14 cellular contexts compared by ENCODE assay signal in genomic region chr6:133368664-133369063, GRCh38.
A peak's percentile ranks its signal among the peaks of the same experiment; 100 is the strongest.
DNase-seq lines count a peak whose midpoint lies in the region; ATAC-seq and TF ChIP-seq lines count a peak whose summit lies in the region.
"Had no signal": no experiment of that assay in that cellular context is flagged by ENCODE, and none has a peak within 500 bp of the region (broad histone marks: within the 10 kb centered on the region; RNA-seq: fewer than 3 reads in every experiment).

No MANE protein-coding gene starts in this region.

- no peak overlapping the region for H2BK20ac ChIP-seq in IMR-90 (ENCODE audit: low read depth, low read length)

- no peaks in the 10 kb centered on the region; the same call in 1 of the 2 replicates for H3K9me1 ChIP-seq in IMR-90 (ENCODE audit: insufficient read depth, low read length)

- H3K4me2 ChIP-seq in IMR-90 (ENCODE audit: low read depth, low read length): peak overlapping the region; percentile 1; the same call in 1 of the 2 replicates

- no peak overlapping the region for H3K4ac ChIP-seq in IMR-90 (ENCODE audit: low read depth, low read length)

- no peak overlapping the region for H3K18ac ChIP-seq in IMR-90 (ENCODE audit: low read depth, low read length)

- no peak overlapping the region for H3K4me3 Mint-ChIP-seq in endodermal cell
- no peak overlapping the region for H3K4me3 Mint-ChIP-seq in stimulated activated naive B cell treated with anti-CD40 and anti-IgM and Interleukin-4, amounts not matched to agents 10 μg/mL and 1 μg/mL and 100 μg/mL, for 72 hours
- H3K4me3 Mint-ChIP-seq: activated T-helper 1 cell treated with anti-CD3 and anti-CD28 coated beads, Interleukin-12 subunit alpha, Interleukin-12 subunit beta, Interleukin-2, Interleukin-4 antibody, amounts not matched to agents 30 ng/mL and 10 ng/mL and 1 ng/mL, durations not matched to agents 14 hours and 24 hours and 36 hours; naive thymus-derived CD8-positive, alpha-beta T cell; stimulated activated naive CD8-positive, alpha-beta T cell treated with anti-CD3 and anti-CD28 coated beads, Interleukin-15, amount 100 ng/mL, for 72 hours had no signal

- no peak overlapping the region for H2BK15ac ChIP-seq in IMR-90 (ENCODE audit: low read depth, low read length)

- H3K27ac Mint-ChIP-seq in endodermal cell: no peak overlapping the region
- H3K27ac Mint-ChIP-seq in stimulated activated naive B cell treated with anti-CD40 and anti-IgM and Interleukin-4, amounts not matched to agents 10 μg/mL and 1 μg/mL and 100 μg/mL, for 72 hours: no peak overlapping the region
- H3K27ac Mint-ChIP-seq: activated T-helper 1 cell treated with anti-CD3 and anti-CD28 coated beads, Interleukin-12 subunit alpha, Interleukin-12 subunit beta, Interleukin-2, Interleukin-4 antibody, amounts not matched to agents 30 ng/mL and 10 ng/mL and 1 ng/mL, durations not matched to agents 14 hours and 24 hours and 36 hours; naive thymus-derived CD8-positive, alpha-beta T cell; stimulated activated naive CD8-positive, alpha-beta T cell treated with anti-CD3 and anti-CD28 coated beads, Interleukin-15, amount 100 ng/mL, for 72 hours had no signal

- no peak overlapping the region for H3K4me3 ChIP-seq in IMR-90 (ENCODE audit: insufficient read depth, low read depth, low read length)
- no peak overlapping the region for H3K4me3 ChIP-seq in endodermal cell (ENCODE audit: low read length)
- H3K4me3 ChIP-seq: sigmoid colon had no signal

- H3K27me3 ChIP-seq in IMR-90 (ENCODE audit: control insufficient read depth, insufficient read depth, low read length) (no peaks in the 10 kb centered on the region), endodermal cell (ENCODE audit: control insufficient read depth, insufficient read depth, low read length, poor library complexity, severe bottlenecking) (no peaks in the 10 kb centered on the region)
- H3K27me3 ChIP-seq: sigmoid colon had no signal

- no peak overlapping the region for H3K56ac ChIP-seq in IMR-90 (ENCODE audit: extremely low read depth, insufficient read depth, low read length)

- 59% methylated on average over 3 of the region's 5 CpGs; no CpG with 5 or more reads in 1 of the 2 experiments for WGBS in IMR-90 (ENCODE audit: extremely low coverage in 2 of 2, insufficient read length in 1 of 2), 2 experiments
- 88 to 92% methylated on average over 4 to 5 of the region's 5 CpGs for WGBS in endodermal cell (ENCODE audit: insufficient coverage in 1 of 2, insufficient read length in 1 of 2), 2 experiments

- peaks cover 5% of the 10 kb centered on the region for H4K20me1 ChIP-seq in IMR-90 (ENCODE audit: insufficient read depth, low read length)

- ATAC-seq in IMR-90 (ENCODE audit: low read depth): peak; percentile 27
- ATAC-seq in stimulated activated naive B cell treated with anti-CD40 and anti-IgM and Interleukin-4, amounts not matched to agents 10 μg/mL and 1 μg/mL and 100 μg/mL, for 72 hours (replicated peaks): no peak
- no peak for ATAC-seq in HG03460 (IDR thresholded peaks at IDR 0.05; ENCODE audit: unreplicated experiment)
- ATAC-seq: naive thymus-derived CD8-positive, alpha-beta T cell; stimulated activated naive CD8-positive, alpha-beta T cell treated with anti-CD3 and anti-CD28 coated beads, Interleukin-15, amount 100 ng/mL, for 72 hours had no signal

- H3K23ac ChIP-seq in IMR-90 (ENCODE audit: low read depth, low read length): no peak overlapping the region

- no peak overlapping the region for H4K5ac ChIP-seq in IMR-90 (ENCODE audit: low read depth, low read length)

- H3K9me3 Mint-ChIP-seq in endodermal cell: no peaks in the 10 kb centered on the region
- no peaks in the 10 kb centered on the region for H3K9me3 Mint-ChIP-seq in stimulated activated naive B cell treated with anti-CD40 and anti-IgM and Interleukin-4, amounts not matched to agents 10 μg/mL and 1 μg/mL and 100 μg/mL, for 72 hours
- H3K9me3 Mint-ChIP-seq: activated T-helper 1 cell treated with anti-CD3 and anti-CD28 coated beads, Interleukin-12 subunit alpha, Interleukin-12 subunit beta, Interleukin-2, Interleukin-4 antibody, amounts not matched to agents 30 ng/mL and 10 ng/mL and 1 ng/mL, durations not matched to agents 14 hours and 24 hours and 36 hours; naive thymus-derived CD8-positive, alpha-beta T cell; stimulated activated naive CD8-positive, alpha-beta T cell treated with anti-CD3 and anti-CD28 coated beads, Interleukin-15, amount 100 ng/mL, for 72 hours had no signal

- H3K4me1 Mint-ChIP-seq in endodermal cell: peaks cover 11% of the 10 kb centered on the region
- H3K4me1 Mint-ChIP-seq in stimulated activated naive B cell treated with anti-CD40 and anti-IgM and Interleukin-4, amounts not matched to agents 10 μg/mL and 1 μg/mL and 100 μg/mL, for 72 hours: no peaks in the 10 kb centered on the region
- H3K4me1 Mint-ChIP-seq: naive thymus-derived CD8-positive, alpha-beta T cell; stimulated activated naive CD8-positive, alpha-beta T cell treated with anti-CD3 and anti-CD28 coated beads, Interleukin-15, amount 100 ng/mL, for 72 hours had no signal

- no peak overlapping the region for H2AK9ac ChIP-seq in IMR-90 (replicated peaks; ENCODE audit: low read depth, low read length, poor library complexity)

- in situ Hi-C loops in IMR-90 (cut with MboI; ENCODE audit: low sequenced_read_pairs): no loop called here

- H2BK5ac ChIP-seq in IMR-90 (ENCODE audit: low read depth, low read length, poor library complexity, severe bottlenecking): no peak overlapping the region

- no peak overlapping the region for H2BK120ac ChIP-seq in IMR-90 (ENCODE audit: low read depth, low read length)

- POLR2A ChIA-PET in IMR-90 (lab: Charles Lee; ENCODE audit: unreplicated experiment): no interaction called here

- no peaks in the 10 kb centered on the region for H3K27me3 Mint-ChIP-seq in endodermal cell (ENCODE audit: insufficient read depth)
- no peaks in the 10 kb centered on the region for H3K27me3 Mint-ChIP-seq in stimulated activated naive B cell treated with anti-CD40 and anti-IgM and Interleukin-4, amounts not matched to agents 10 μg/mL and 1 μg/mL and 100 μg/mL, for 72 hours
- H3K27me3 Mint-ChIP-seq: stimulated activated naive CD8-positive, alpha-beta T cell treated with anti-CD3 and anti-CD28 coated beads, Interleukin-15, amount 100 ng/mL, for 72 hours had no signal

- no peak overlapping the region for H4K91ac ChIP-seq in IMR-90 (ENCODE audit: insufficient read depth, low read depth, low read length)

- CTCF ChIA-PET in IMR-90 (lab: Yijun Ruan, JAX): interaction anchor here (1.3 kb wide), 1 partner anchor 72 kb away, joined by 4 read pairs; no protein-coding TSS in a partner anchor

- 0 out of 2 replicates have a peak, but pooled peaks have one; percentile 11 for TF ChIP-seq RAD21 in IMR-90 (IDR thresholded peaks at IDR 0.05; ENCODE audit: low read length)

- peak; percentile 51 for DNase-seq in COR-L47 (lab: John Stamatoyannopoulos, UW)
- DNase-seq in IMR-90: peak; percentile 10
- peak; percentile 67 for DNase-seq in NCI-H774 (lab: John Stamatoyannopoulos, UW)
- DNase-seq in endodermal cell: no peak
- no peak for DNase-seq in effector CD8-positive, alpha-beta T cell (lab: John Stamatoyannopoulos, UW)
- DNase-seq in stimulated activated naive B cell treated with anti-CD40 and anti-IgM and Interleukin-4, amounts not matched to agents 10 μg/mL and 1 μg/mL and 100 μg/mL, for 72 hours: no peak
- no peak for DNase-seq in NCI-H524 treated with DMSO at 0.1 percent for 48 hours (lab: John Stamatoyannopoulos, UW)
- DNase-seq: activated CD4-positive, alpha-beta T cell treated with anti-CD3 and anti-CD28 coated beads, Interleukin-2, amount 50 U/mL, for 1 hour; anterior cingulate cortex; naive thymus-derived CD8-positive, alpha-beta T cell; sigmoid colon; stimulated activated naive CD8-positive, alpha-beta T cell treated with anti-CD3 and anti-CD28 coated beads, Interleukin-15, amount 100 ng/mL, for 72 hours had no signal

- H3K36me3 ChIP-seq in IMR-90 (ENCODE audit: control insufficient read depth, insufficient read depth, low read length): no peaks in the 10 kb centered on the region
- no peaks in the 10 kb centered on the region for H3K36me3 ChIP-seq in endodermal cell (ENCODE audit: control insufficient read depth, insufficient read depth, low read length)
- H3K36me3 ChIP-seq: sigmoid colon had no signal

- no peaks in the 10 kb centered on the region for H3K36me3 Mint-ChIP-seq in endodermal cell (ENCODE audit: low read depth)
- no peaks in the 10 kb centered on the region for H3K36me3 Mint-ChIP-seq in stimulated activated naive B cell treated with anti-CD40 and anti-IgM and Interleukin-4, amounts not matched to agents 10 μg/mL and 1 μg/mL and 100 μg/mL, for 72 hours
- H3K36me3 Mint-ChIP-seq: naive thymus-derived CD8-positive, alpha-beta T cell had no signal

- no TSS peak for BruUV-seq in IMR-90 (replicated peaks; lab: Mats Ljungman, UMichigan)

- H2AFZ ChIP-seq in IMR-90 (replicated peaks; ENCODE audit: low read length, poor library complexity): no peak overlapping the region

- TF ChIP-seq POLR2A in IMR-90 (IDR thresholded peaks at IDR 0.05; ENCODE audit: low read depth, low read length): no peak

- H3K79me1 ChIP-seq in IMR-90 (ENCODE audit: low read depth in 1 of 2, low read length in 2 of 2): peaks cover 8 to 9% of the 10 kb centered on the region in 2 experiments; a peak in 2 of 4 replicates

- H3K27ac ChIP-seq in IMR-90 (ENCODE audit: insufficient read depth, low read length) (no peak overlapping the region), endodermal cell (ENCODE audit: low read depth, low read length) (no peak overlapping the region)
- H3K27ac ChIP-seq: sigmoid colon had no signal

- TF ChIP-seq CTCF in IMR-90 (conservative IDR thresholded peaks at IDR 0.05; ENCODE audit: low read depth, low read length) (no peak), endodermal cell (conservative IDR thresholded peaks at IDR 0.05) (peak; percentile 28)

- dilution Hi-C loops in IMR-90 (cut with HindIII; ENCODE audit: low sequenced_read_pairs, unreplicated experiment): no loop called here

- H3K4me1 ChIP-seq in IMR-90 (ENCODE audit: control insufficient read depth, insufficient read depth, low read length) (no peaks in the 10 kb centered on the region; the same call in 1 of the 2 replicates), endodermal cell (ENCODE audit: control insufficient read depth, insufficient read depth, low read length) (no peaks in the 10 kb centered on the region)
- H3K4me1 ChIP-seq: sigmoid colon had no signal

- H3K9me3 ChIP-seq in IMR-90 (ENCODE audit: control insufficient read depth, insufficient read depth, low read length): no peaks in the 10 kb centered on the region
- no peaks in the 10 kb centered on the region for H3K9me3 ChIP-seq in endodermal cell (ENCODE audit: control insufficient read depth, low read length)
- H3K9me3 ChIP-seq: sigmoid colon had no signal

- H3K14ac ChIP-seq in IMR-90 (replicated peaks; ENCODE audit: low read depth, low read length): no peak overlapping the region

- H3K9ac ChIP-seq in IMR-90 (ENCODE audit: low read depth, low read length): no peak overlapping the region
- H3K9ac ChIP-seq in endodermal cell (ENCODE audit: extremely low read depth, low read length, poor library complexity, severe bottlenecking): no peak overlapping the region

- no peak overlapping the region; a peak in 1 of 4 replicates for H4K8ac ChIP-seq in IMR-90 (ENCODE audit: low read depth in 2 of 2, low read length in 2 of 2)

- intact Hi-C loops in IMR-90 (cut with micrococcal nuclease): no loop called here

- no peak overlapping the region for H2AK5ac ChIP-seq in IMR-90 (ENCODE audit: low read depth, low read length)

TF ChIP-seq in IMR-90, 13 proteins besides CTCF, POLR2A, EP300 and RAD21 (continues in another document):
- TF ChIP-seq CHD1 (IDR thresholded peaks at IDR 0.05; ENCODE audit: low read depth, low read length): no peak

Comparison
In these comparisons a context has a peak if more than half of its experiments do, and no peak if none do; other contexts are left out.
1. DNase-seq: peak in COR-L47 (single experiment), IMR-90 (single experiment) and NCI-H774 (single experiment); none in endodermal cell (single experiment), effector CD8-positive, alpha-beta T cell (single experiment), stimulated activated naive B cell treated with anti-CD40 and anti-IgM and Interleukin-4, amounts not matched to agents 10 μg/mL and 1 μg/mL and 100 μg/mL, for 72 hours (single experiment) and NCI-H524 treated with DMSO at 0.1 percent for 48 hours (single experiment).